ENCODE assay signal across 21 cellular contexts in the genomic region with DNA sequence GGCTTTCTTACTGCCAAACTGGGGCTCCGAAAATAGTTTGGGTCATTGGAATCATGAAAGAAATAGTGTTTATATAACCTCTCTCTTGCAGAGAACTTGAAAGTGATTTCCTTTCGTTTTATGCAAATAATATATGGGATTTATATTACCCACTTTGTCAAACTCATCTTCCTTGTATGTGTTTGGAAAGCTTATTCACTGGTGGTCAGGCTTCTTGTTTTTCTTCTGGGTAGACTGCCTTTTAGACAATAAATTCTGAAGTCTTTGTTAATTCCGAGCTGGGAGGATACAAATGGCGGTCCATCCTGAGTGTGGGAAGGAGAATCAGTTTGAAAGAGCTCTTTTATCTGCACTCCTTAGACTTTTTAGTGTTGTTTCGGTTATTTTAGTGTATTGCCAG.
DNase-seq lines count a peak whose midpoint lies in the region; ATAC-seq, FAIRE-seq and TF ChIP-seq lines count a peak whose summit lies in the region.
"Had no signal": no experiment of that assay in that cellular context is flagged by ENCODE, and none has a peak within 500 bp of the region (broad histone marks: within the 10 kb centered on the region; RNA-seq: fewer than 3 reads in every experiment).

No MANE protein-coding gene starts in this region.

- WGBS in GM12878 (ENCODE audit: insufficient coverage, insufficient replicate concordance, low lambda C conversion rate, missing lambda C conversion rate) = 97% methylated on average over 5 of the region's 5 CpGs

- in situ Hi-C loops in GM12878 (cut with MboI) = no loop called here

- no peak for DNase-seq in activated T-cell treated with anti-CD3 and anti-CD28 coated beads, Interleukin-2, amount 50 U/mL, for 72 hours
- no peak for DNase-seq in activated T-cell treated with anti-CD3 and anti-CD28 coated beads, Interleukin-2, amount 50 U/mL, for 4 hours
- no peak for DNase-seq in GM12878 (ENCODE audit: low read depth, low spot score)
- DNase-seq in mesothelial cell of epicardium (ENCODE audit: low spot score in 2 of 2, unreplicated experiment in 2 of 2) = no peak
- DNase-seq in type B pancreatic cell (ENCODE audit: extremely low spot score, unreplicated experiment) = no peak
- no peak for DNase-seq in stimulated activated CD4-positive, alpha-beta T cell treated with anti-CD3 and anti-CD28 coated beads, Interleukin-2, amount 100 ng/mL, for 24 hours
- no peak for DNase-seq in BE2C
- DNase-seq: activated effector memory CD4-positive, alpha-beta T cell treated with anti-CD3 and anti-CD28 coated beads, Interleukin-2, amount 50 U/mL, for 16 hours; DMS53; HFFc6; left cardiac atrium; NCI-H1436; NCI-H2171; NCI-H748 treated with DMSO at 0.1 percent for 48 hours; pancreas; SJCRH30; stimulated activated CD4-positive, alpha-beta T cell treated with anti-CD3 and anti-CD28 coated beads, Interleukin-4, amount 100 ng/mL, for 4 hours had no signal

- H2AFZ ChIP-seq in GM12878 (ENCODE audit: control insufficient read depth, low read depth, low read length) = no peak overlapping the region
- H2AFZ ChIP-seq: PC-9 had no signal

- POLR2A ChIA-PET in GM12878 (lab: Charles Lee) = interaction anchor here (0.7 to 1.8 kb wide), 10 partner anchors 12 to 113 kb away, joined by 3 to 8 read pairs (median 4); no protein-coding TSS in a partner anchor

- no peak for TF ChIP-seq EP300 in GM12878 (IDR thresholded peaks at IDR 0.05; ENCODE audit: borderline replicate concordance in 1 of 2, control insufficient read depth in 1 of 2, low read depth in 2 of 2, low read length in 2 of 2)

- BruUV-seq in GM12878 (replicated peaks; lab: Mats Ljungman, UMichigan) = no TSS peak

- H3K9ac ChIP-seq in GM12878 (ENCODE audit: control insufficient read depth, insufficient read depth, low read length) = peak overlapping the region; percentile 23; the same call in 1 of the 2 replicates

- H4K20me1 ChIP-seq in GM12878 (ENCODE audit: control insufficient read depth, insufficient read depth) = no peaks in the 10 kb centered on the region

- H3K9me3 Mint-ChIP-seq in activated T-cell treated with anti-CD3 and anti-CD28 coated beads, Interleukin-2, amount 50 U/mL, for 72 hours = no peaks in the 10 kb centered on the region
- no peaks in the 10 kb centered on the region for H3K9me3 Mint-ChIP-seq in activated T-cell treated with anti-CD3 and anti-CD28 coated beads, Interleukin-2, amount 50 U/mL, for 4 hours
- H3K9me3 Mint-ChIP-seq in mesothelial cell of epicardium (no peaks in the 10 kb centered on the region), type B pancreatic cell (no peaks in the 10 kb centered on the region)
- H3K9me3 Mint-ChIP-seq: CD14-positive monocyte, HFFc6 had no signal

- no peaks in the 10 kb centered on the region; a peak in 1 of 4 replicates for H3K36me3 ChIP-seq in GM12878 (ENCODE audit: control insufficient read depth in 2 of 2, insufficient read depth in 2 of 2, low read length in 1 of 2)
- H3K36me3 ChIP-seq in BE2C = no peaks in the 10 kb centered on the region; the same call in 1 of the 2 replicates
- H3K36me3 ChIP-seq: pancreas, SJCRH30, suprapubic skin had no signal

- H3K79me2 ChIP-seq in GM12878 (ENCODE audit: control insufficient read depth, insufficient read depth, low read length) = peaks cover 21% of the 10 kb centered on the region

- H3K36me3 Mint-ChIP-seq in activated T-cell treated with anti-CD3 and anti-CD28 coated beads, Interleukin-2, amount 50 U/mL, for 72 hours (ENCODE audit: insufficient read depth in 2 of 2) = peaks cover 1 to 2% of the 10 kb centered on the region in 2 donors
- H3K36me3 Mint-ChIP-seq in activated T-cell treated with anti-CD3 and anti-CD28 coated beads, Interleukin-2, amount 50 U/mL, for 4 hours (ENCODE audit: insufficient read depth) = peaks cover 13% of the 10 kb centered on the region
- H3K36me3 Mint-ChIP-seq in mesothelial cell of epicardium (no peaks in the 10 kb centered on the region), type B pancreatic cell (peaks cover 15% of the 10 kb centered on the region)
- H3K36me3 Mint-ChIP-seq: CD14-positive monocyte had no signal

- H3K4me2 ChIP-seq in GM12878 (ENCODE audit: control insufficient read depth, insufficient read depth) = peak overlapping the region; percentile 81
- H3K4me2 ChIP-seq: PC-9 had no signal

- H3K27ac Mint-ChIP-seq in activated T-cell treated with anti-CD3 and anti-CD28 coated beads, Interleukin-2, amount 50 U/mL, for 72 hours = peak overlapping the region; percentile 59
- peak overlapping the region; percentile 85 for H3K27ac Mint-ChIP-seq in mesothelial cell of epicardium
- H3K27ac Mint-ChIP-seq in type B pancreatic cell = peak overlapping the region; percentile 2
- H3K27ac Mint-ChIP-seq: HFFc6 had no signal

- peak overlapping the region; percentile 72 for H3K27ac ChIP-seq in GM12878 (ENCODE audit: control insufficient read depth, insufficient read depth)
- H3K27ac ChIP-seq: pancreas, PC-9, SJCRH30, suprapubic skin had no signal

- peaks cover 35% of the 10 kb centered on the region for H3K4me1 ChIP-seq in GM12878 (ENCODE audit: control insufficient read depth, insufficient read depth, low read length)
- H3K4me1 ChIP-seq in BE2C = peaks cover 43% of the 10 kb centered on the region
- H3K4me1 ChIP-seq: pancreas had no signal

- intact Hi-C loops in GM12878 (cut with micrococcal nuclease; ENCODE audit: unreplicated experiment) = no loop called here

- SMC1A ChIA-PET in GM12878 (lab: Charles Lee; ENCODE audit: uncharacterized antibody, unreplicated experiment) = interaction anchor here (0.7 to 10.8 kb wide), 15 partner anchors 10 to 244 kb away, joined by 3 to 102 read pairs (median 5); no protein-coding TSS in a partner anchor

- no peak for FAIRE-seq in GM12878 (lab: Jason Lieb, UNC)
- FAIRE-seq: pancreas had no signal

- H3K27me3 ChIP-seq in GM12878 (replicated peaks in 1 of 2; ENCODE audit: control insufficient read depth in 2 of 2, insufficient read depth in 2 of 2, low read length in 1 of 2) (no peaks in the 10 kb centered on the region), BE2C (no peaks in the 10 kb centered on the region)
- H3K27me3 ChIP-seq: pancreas, SJCRH30, suprapubic skin had no signal

- H3K4me1 Mint-ChIP-seq in activated T-cell treated with anti-CD3 and anti-CD28 coated beads, Interleukin-2, amount 50 U/mL, for 72 hours (ENCODE audit: low read depth) = peaks cover 71% of the 10 kb centered on the region
- peaks cover 53% of the 10 kb centered on the region for H3K4me1 Mint-ChIP-seq in activated T-cell treated with anti-CD3 and anti-CD28 coated beads, Interleukin-2, amount 50 U/mL, for 4 hours (ENCODE audit: low read depth)
- peaks cover 72% of the 10 kb centered on the region for H3K4me1 Mint-ChIP-seq in mesothelial cell of epicardium
- H3K4me1 Mint-ChIP-seq in type B pancreatic cell (ENCODE audit: unreplicated experiment) = peaks cover 75% of the 10 kb centered on the region

- RAD21 ChIA-PET in GM12878 (lab: Charles Lee; ENCODE audit: unreplicated experiment) = interaction anchor here (0.6 to 5.7 kb wide), 12 partner anchors 11 to 243 kb away, joined by 3 to 28 read pairs (median 4); no protein-coding TSS in a partner anchor

- TF ChIP-seq POLR2A in GM12878 (IDR thresholded peaks at IDR 0.05; ENCODE audit: low read depth, low read length) = no peak

- no peak overlapping the region for H3K4me3 ChIP-seq in GM12878
- no peak overlapping the region for H3K4me3 ChIP-seq in BE2C (ENCODE audit: low read depth, low read length)
- H3K4me3 ChIP-seq: pancreas, PC-9, SJCRH30, suprapubic skin had no signal

- no peak for TF ChIP-seq CTCF in GM12878 (IDR thresholded peaks at IDR 0.05 in 2 of 3, conservative IDR thresholded peaks at IDR 0.05 in 1 of 3; ENCODE audit: control insufficient read depth in 2 of 3, extremely low read depth in 1 of 3, insufficient read depth in 1 of 3, low read depth in 3 of 3, low read length in 3 of 3)
- no peak for TF ChIP-seq CTCF in mesothelial cell of epicardium (IDR thresholded peaks at IDR 0.05; ENCODE audit: unreplicated experiment)
- TF ChIP-seq CTCF in type B pancreatic cell (conservative IDR thresholded peaks at IDR 0.05) = no peak
- no peak for TF ChIP-seq CTCF in BE2C (IDR thresholded peaks at IDR 0.05; ENCODE audit: low read depth, low read length)

- CTCF ChIA-PET in GM12878 (lab: Yijun Ruan, JAX) = interaction anchor here (0.8 to 3.3 kb wide), 12 partner anchors 14 to 261 kb away, joined by 3 to 17 read pairs (median 6); no protein-coding TSS in a partner anchor

- H3K4me3 Mint-ChIP-seq in activated T-cell treated with anti-CD3 and anti-CD28 coated beads, Interleukin-2, amount 50 U/mL, for 72 hours = peak overlapping the region in 1 of 2 donors; percentile 11
- no peak overlapping the region for H3K4me3 Mint-ChIP-seq in activated T-cell treated with anti-CD3 and anti-CD28 coated beads, Interleukin-2, amount 50 U/mL, for 4 hours
- no peak overlapping the region for H3K4me3 Mint-ChIP-seq in mesothelial cell of epicardium
- H3K4me3 Mint-ChIP-seq in type B pancreatic cell = peak overlapping the region; percentile 37
- H3K4me3 Mint-ChIP-seq: HFFc6 had no signal

- no peaks in the 10 kb centered on the region for H3K9me3 ChIP-seq in GM12878 (replicated peaks; ENCODE audit: control insufficient read depth, insufficient read depth, low read length)
- no peaks in the 10 kb centered on the region for H3K9me3 ChIP-seq in BE2C
- H3K9me3 ChIP-seq: pancreas, SJCRH30, suprapubic skin had no signal

- no peaks in the 10 kb centered on the region for H3K27me3 Mint-ChIP-seq in activated T-cell treated with anti-CD3 and anti-CD28 coated beads, Interleukin-2, amount 50 U/mL, for 72 hours (ENCODE audit: low read depth)
- H3K27me3 Mint-ChIP-seq in activated T-cell treated with anti-CD3 and anti-CD28 coated beads, Interleukin-2, amount 50 U/mL, for 4 hours (ENCODE audit: low read depth) = no peaks in the 10 kb centered on the region
- H3K27me3 Mint-ChIP-seq in mesothelial cell of epicardium (ENCODE audit: low read depth) = no peaks in the 10 kb centered on the region
- no peaks in the 10 kb centered on the region for H3K27me3 Mint-ChIP-seq in type B pancreatic cell

- no peak for ATAC-seq in activated T-cell treated with anti-CD3 and anti-CD28 coated beads, Interleukin-2, amount 50 U/mL, for 72 hours (replicated peaks in 1 of 2)
- no peak for ATAC-seq in activated T-cell treated with anti-CD3 and anti-CD28 coated beads, Interleukin-2, amount 50 U/mL, for 4 hours
- ATAC-seq in GM12878 = no peak
- no peak for ATAC-seq in HG03460 (IDR thresholded peaks at IDR 0.05; ENCODE audit: unreplicated experiment)

- no peak for TF ChIP-seq RAD21 in GM12878 (IDR thresholded peaks at IDR 0.05; ENCODE audit: insufficient read depth, low read depth, low read length)

TF ChIP-seq in GM12878, 131 proteins besides CTCF, POLR2A, EP300 and RAD21:
- 0 out of 2 replicates have a peak, but pooled peaks have one; percentile 4 for TF ChIP-seq NFIC (IDR thresholded peaks at IDR 0.05; ENCODE audit: low read depth, low read length)
- TF ChIP-seq MYB (IDR thresholded peaks at IDR 0.05; ENCODE audit: borderline replicate concordance, low read depth, low read length) = no peak

Comparison
In these comparisons a context has a peak if more than half of its experiments do, and no peak if none do; other contexts are left out.
1. H3K27ac Mint-ChIP-seq: peak in every context shown above with its lines; median percentile 85 in mesothelial cell of epicardium; 59 in activated T-cell treated with anti-CD3 and anti-CD28 coated beads, Interleukin-2, amount 50 U/mL, for 72 hours; 2 in type B pancreatic cell.